Comparison of ENCODE assay signal across 34 cellular contexts in the genomic region with DNA sequence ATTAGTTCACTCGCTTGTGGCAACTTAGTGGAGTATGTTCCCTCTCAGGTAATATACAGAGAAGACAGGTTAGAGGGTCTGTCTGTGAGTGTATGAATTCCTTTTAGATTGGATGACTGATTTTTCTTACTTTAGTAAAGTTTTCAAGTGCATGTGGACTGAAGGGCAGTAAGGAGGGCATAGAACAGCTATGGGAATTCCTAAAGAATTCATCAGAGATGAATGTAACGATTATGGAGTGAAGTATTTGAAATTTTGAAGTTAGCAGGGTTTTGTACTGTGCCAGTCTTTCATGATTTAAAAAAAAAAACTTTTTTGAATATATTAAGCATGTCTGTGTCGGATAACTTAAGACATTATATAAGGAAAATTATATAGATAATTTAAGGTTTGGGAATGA. TPM values are rescaled to one million over a fixed set of nuclear protein-coding genes. Genes with fewer than 3 reads are reported as not detected.
"Had no signal": no experiment of that assay in that cellular context is flagged by ENCODE, and none has a peak within 500 bp of the region (broad histone marks: within the 10 kb centered on the region; RNA-seq: fewer than 3 reads in every experiment).

No MANE protein-coding gene starts in this region.

- H3K27ac ChIP-seq: ascending aorta, brain microvascular endothelial cell, esophagus muscularis mucosa, foreskin keratinocyte, gastrocnemius medialis, heart left ventricle, VCaP had no signal

- H3K4me3 Mint-ChIP-seq: activated CD4-positive, alpha-beta memory T cell treated with anti-CD3 and anti-CD28 coated beads, Interleukin-2, amount 10 ng/mL, durations not matched to agents 7 days and 5 days; activated CD4-positive, alpha-beta T cell treated with anti-CD3 and anti-CD28 coated beads, Interleukin-2, amount 10 ng/mL, durations not matched to agents 7 days and 5 days; activated naive CD4-positive, alpha-beta T cell treated with anti-CD3 and anti-CD28 coated beads, Interleukin-2, amount 10 ng/mL, durations not matched to agents 7 days and 5 days; activated naive CD8-positive, alpha-beta T cell treated with anti-CD3 and anti-CD28 coated beads, Interleukin-2, amount 10 ng/mL, durations not matched to agents 7 days and 5 days; activated T-cell treated with anti-CD3 and anti-CD28 coated beads, Interleukin-2, amount 50 U/mL, for 24 hours; activated T-cell treated with anti-CD3 and anti-CD28 coated beads, Interleukin-2, amount 50 U/mL, for 72 hours; central memory CD8-positive, alpha-beta T cell; effector memory CD8-positive, alpha-beta T cell; WTC11 had no signal

- H3K27me3 Mint-ChIP-seq: activated CD4-positive, alpha-beta memory T cell treated with anti-CD3 and anti-CD28 coated beads, Interleukin-2, amount 10 ng/mL, durations not matched to agents 7 days and 5 days; activated CD4-positive, alpha-beta T cell treated with anti-CD3 and anti-CD28 coated beads, Interleukin-2, amount 10 ng/mL, durations not matched to agents 7 days and 5 days; activated naive CD4-positive, alpha-beta T cell treated with anti-CD3 and anti-CD28 coated beads, Interleukin-2, amount 10 ng/mL, durations not matched to agents 7 days and 5 days; activated naive CD8-positive, alpha-beta T cell treated with anti-CD3 and anti-CD28 coated beads, Interleukin-2, amount 10 ng/mL, durations not matched to agents 7 days and 5 days; activated T-cell treated with anti-CD3 and anti-CD28 coated beads, Interleukin-2, amount 50 U/mL, for 24 hours; central memory CD8-positive, alpha-beta T cell; effector memory CD8-positive, alpha-beta T cell had no signal

- H3K9me3 Mint-ChIP-seq: activated CD4-positive, alpha-beta memory T cell treated with anti-CD3 and anti-CD28 coated beads, Interleukin-2, amount 10 ng/mL, durations not matched to agents 7 days and 5 days; activated naive CD4-positive, alpha-beta T cell treated with anti-CD3 and anti-CD28 coated beads, Interleukin-2, amount 10 ng/mL, durations not matched to agents 7 days and 5 days; activated naive CD4-positive, alpha-beta T cell treated with anti-CD3 and anti-CD28 coated beads, Interleukin-2, amount 50 U/mL, for 72 hours; activated naive CD8-positive, alpha-beta T cell treated with anti-CD3 and anti-CD28 coated beads, Interleukin-2, amount 10 ng/mL, durations not matched to agents 7 days and 5 days; activated T-cell treated with anti-CD3 and anti-CD28 coated beads, Interleukin-2, amount 50 U/mL, for 24 hours; activated T-cell treated with anti-CD3 and anti-CD28 coated beads, Interleukin-2, amount 50 U/mL, for 72 hours; central memory CD8-positive, alpha-beta T cell; effector memory CD8-positive, alpha-beta T cell; WTC11 had no signal

- DNase-seq: activated CD4-positive, alpha-beta memory T cell treated with anti-CD3 and anti-CD28 coated beads, Interleukin-2, amount 10 ng/mL, durations not matched to agents 7 days and 5 days; activated CD4-positive, alpha-beta T cell treated with anti-CD3 and anti-CD28 coated beads for 1 hour; activated CD4-positive, alpha-beta T cell treated with anti-CD3 and anti-CD28 coated beads for 4 hours; activated CD4-positive, alpha-beta T cell treated with anti-CD3 and anti-CD28 coated beads, Interleukin-2, amount 10 ng/mL, durations not matched to agents 7 days and 5 days; activated CD4-positive, alpha-beta T cell treated with anti-CD3 and anti-CD28 coated beads, Interleukin-2, amount 50 U/mL, for 4 hours; activated CD8-positive, alpha-beta memory T cell treated with anti-CD3 and anti-CD28 coated beads, Interleukin-2, amount 50 U/mL, for 48 hours; activated gamma-delta T cell; activated naive CD4-positive, alpha-beta T cell; activated naive CD4-positive, alpha-beta T cell treated with anti-CD3 and anti-CD28 coated beads, Interleukin-2, amount 10 ng/mL, durations not matched to agents 7 days and 5 days; activated naive CD8-positive, alpha-beta T cell treated with anti-CD3 and anti-CD28 coated beads, Interleukin-2, amount 10 ng/mL, durations not matched to agents 7 days and 5 days; activated T-cell treated with anti-CD3 and anti-CD28 coated beads for 4 hours; activated T-cell treated with anti-CD3 and anti-CD28 coated beads, Interleukin-2, amount 50 U/mL, for 24 hours; activated T-cell treated with anti-CD3 and anti-CD28 coated beads, Interleukin-2, amount 50 U/mL, for 72 hours; brain microvascular endothelial cell; cortex of kidney; dermis blood vessel endothelial cell; effector CD4-positive, alpha-beta T cell; effector memory CD8-positive, alpha-beta T cell; erythroblast; foreskin keratinocyte; gastrocnemius medialis; glutamatergic neuron; heart left ventricle; T-helper 2 cell had no signal

- H3K27me3 ChIP-seq: ascending aorta, brain microvascular endothelial cell, esophagus muscularis mucosa, foreskin keratinocyte, gastrocnemius medialis, heart left ventricle had no signal

- H3K4me1 ChIP-seq: ascending aorta, foreskin keratinocyte had no signal

- H3K4me3 ChIP-seq: ascending aorta, esophagus muscularis mucosa, gastrocnemius medialis, heart left ventricle had no signal

- H3K9me3 ChIP-seq: ascending aorta, esophagus muscularis mucosa, gastrocnemius medialis, heart left ventricle had no signal

- H3K27ac Mint-ChIP-seq: activated CD4-positive, alpha-beta memory T cell treated with anti-CD3 and anti-CD28 coated beads, Interleukin-2, amount 10 ng/mL, durations not matched to agents 7 days and 5 days; activated CD4-positive, alpha-beta T cell treated with anti-CD3 and anti-CD28 coated beads, Interleukin-2, amount 10 ng/mL, durations not matched to agents 7 days and 5 days; activated naive CD4-positive, alpha-beta T cell treated with anti-CD3 and anti-CD28 coated beads, Interleukin-2, amount 10 ng/mL, durations not matched to agents 7 days and 5 days; activated naive CD4-positive, alpha-beta T cell treated with anti-CD3 and anti-CD28 coated beads, Interleukin-2, amount 50 U/mL, for 72 hours; activated naive CD8-positive, alpha-beta T cell treated with anti-CD3 and anti-CD28 coated beads, Interleukin-2, amount 10 ng/mL, durations not matched to agents 7 days and 5 days; activated T-cell treated with anti-CD3 and anti-CD28 coated beads, Interleukin-2, amount 50 U/mL, for 24 hours; activated T-cell treated with anti-CD3 and anti-CD28 coated beads, Interleukin-2, amount 50 U/mL, for 72 hours; effector memory CD8-positive, alpha-beta T cell; WTC11 had no signal

- FAIRE-seq: bronchial epithelial cell, colon had no signal

- H3K4me1 Mint-ChIP-seq: activated CD4-positive, alpha-beta T cell treated with anti-CD3 and anti-CD28 coated beads, Interleukin-2, amount 10 ng/mL, durations not matched to agents 7 days and 5 days; activated naive CD4-positive, alpha-beta T cell treated with anti-CD3 and anti-CD28 coated beads, Interleukin-2, amount 10 ng/mL, durations not matched to agents 7 days and 5 days had no signal

- ATAC-seq: activated naive CD4-positive, alpha-beta T cell treated with anti-CD3 and anti-CD28 coated beads, Interleukin-2, amount 50 U/mL, for 72 hours; activated T-cell treated with anti-CD3 and anti-CD28 coated beads, Interleukin-2, amount 50 U/mL, for 72 hours; effector memory CD8-positive, alpha-beta T cell; foreskin keratinocyte; gastrocnemius medialis; heart left ventricle; WTC11 had no signal

- H3K36me3 ChIP-seq: ascending aorta, brain microvascular endothelial cell, esophagus muscularis mucosa, gastrocnemius medialis had no signal

- H3K36me3 Mint-ChIP-seq: activated naive CD4-positive, alpha-beta T cell treated with anti-CD3 and anti-CD28 coated beads, Interleukin-2, amount 10 ng/mL, durations not matched to agents 7 days and 5 days; WTC11 had no signal

RNA-seq across cellular contexts. Expression of a gene that starts 47.5 kb away (rescaled TPM):
- total RNA-seq: activated CD4-positive, alpha-beta memory T cell treated with anti-CD3 and anti-CD28 coated beads, Interleukin-2, amount 10 ng/mL, durations not matched to agents 7 days and 5 days; activated CD4-positive, alpha-beta T cell treated with anti-CD3 and anti-CD28 coated beads, Interleukin-2, amount 10 ng/mL, durations not matched to agents 7 days and 5 days; activated naive CD8-positive, alpha-beta T cell treated with anti-CD3 and anti-CD28 coated beads, Interleukin-2, amount 10 ng/mL, durations not matched to agents 7 days and 5 days; activated T-cell treated with anti-CD3 and anti-CD28 coated beads, Interleukin-2, amount 50 U/mL, for 72 hours; ascending aorta; cardiac septum; chondrocyte; esophagus muscularis mucosa; foreskin keratinocyte; gastrocnemius medialis had no signal
- polyA plus RNA-seq: foreskin keratinocyte, heart left ventricle had no signal
